In genomic region chr5:38551020-38552017, GRCh38 we compare ENCODE assay signal across 9 cellular contexts. TPM values are rescaled to one million over a fixed set of nuclear protein-coding genes. Genes with fewer than 3 reads are reported as not detected.
A peak's percentile ranks its signal among the peaks of the same experiment; 100 is the strongest.
DNase-seq lines count a peak whose midpoint lies in the region; ATAC-seq lines count a peak whose summit lies in the region.
"Had no signal": no experiment of that assay in that cellular context is flagged by ENCODE, and none has a peak within 500 bp of the region (broad histone marks: within the 10 kb centered on the region; RNA-seq: fewer than 3 reads in every experiment).

No MANE protein-coding gene starts in this region.

- H3K27me3 Mint-ChIP-seq in T-cell, result peaks cover 38 to 39% of the 10 kb centered on the region in 2 donors

- H3K36me3 Mint-ChIP-seq in T-cell, result no peaks in the 10 kb centered on the region
- H3K36me3 Mint-ChIP-seq: naive thymus-derived CD8-positive, alpha-beta T cell had no signal

- DNase-seq in DMS53 (lab: John Stamatoyannopoulos, UW) (peak; percentile 75), NCI-H510A treated with DMSO at 0.1 percent for 48 hours (lab: John Stamatoyannopoulos, UW) (peak; percentile 88), cerebellum (ENCODE audit: low spot score) (peak; percentile 34), mucosa of gallbladder (ENCODE audit: low spot score) (peak; percentile 19), T-cell (no peak), T1000 (lab: John Stamatoyannopoulos, UW) (no peak), GM19238 (ENCODE audit: insufficient read length, low spot score) (no peak)

- ATAC-seq in GM21786 (IDR thresholded peaks at IDR 0.05; ENCODE audit: unreplicated experiment) (peak; percentile 58), T-cell (replicated peaks in 1 of 4) (no peak)
- ATAC-seq: naive thymus-derived CD8-positive, alpha-beta T cell had no signal

- peaks cover 6 to 11% (median 10%) of the 10 kb centered on the region in 3 donors for H3K4me1 Mint-ChIP-seq in T-cell

- H3K27ac Mint-ChIP-seq in T-cell, result no peak overlapping the region
- H3K27ac Mint-ChIP-seq: naive thymus-derived CD8-positive, alpha-beta T cell had no signal

- POLR2A ChIA-PET in T-cell (lab: Charles Lee), result no interaction called here

- CTCF ChIA-PET in T-cell (lab: Charles Lee), result interaction anchor here (0.7 to 3.1 kb wide), 4 partner anchors 71 to 110 kb away, joined by 3 to 15 read pairs (median 10); no protein-coding TSS in a partner anchor

- no peaks in the 10 kb centered on the region for H3K9me3 Mint-ChIP-seq in T-cell
- H3K9me3 Mint-ChIP-seq: naive thymus-derived CD8-positive, alpha-beta T cell had no signal

- H3K4me3 Mint-ChIP-seq in T-cell, result no peak overlapping the region
- H3K4me3 Mint-ChIP-seq: naive thymus-derived CD8-positive, alpha-beta T cell had no signal

RNA-seq across cellular contexts. Expression of gene LIFR, which starts 5.1 kb away (rescaled TPM):
- total RNA-seq in cerebellum, result 119 TPM
- 58.0 TPM for total RNA-seq in mucosa of gallbladder
- 1 to 10 TPM in 1 of 5 donors, under 1 TPM in 3, not detected in 1; 0.12 to 1.2 (median 0.66) TPM for total RNA-seq in T-cell
- total RNA-seq: naive thymus-derived CD8-positive, alpha-beta T cell had no signal

Comparison
In these comparisons a context has a peak if more than half of its experiments do, and no peak if none do; other contexts are left out.
1. DNase-seq: peak in DMS53 (single experiment), NCI-H510A treated with DMSO at 0.1 percent for 48 hours (single experiment), cerebellum (single experiment) and mucosa of gallbladder (single experiment); none in T-cell (0 of 34), T1000 (single experiment) and GM19238 (single experiment).
2. RNA of gene LIFR, which starts 5.1 kb away (total RNA-seq): 119 TPM in cerebellum (single experiment) and 58.0 TPM in mucosa of gallbladder (single experiment); 0.12 to 1.2 TPM in T-cell; every median in the first group is over 10 times any median in the second.